ENCODE assay signal across 1 cellular context in the genomic region with DNA sequence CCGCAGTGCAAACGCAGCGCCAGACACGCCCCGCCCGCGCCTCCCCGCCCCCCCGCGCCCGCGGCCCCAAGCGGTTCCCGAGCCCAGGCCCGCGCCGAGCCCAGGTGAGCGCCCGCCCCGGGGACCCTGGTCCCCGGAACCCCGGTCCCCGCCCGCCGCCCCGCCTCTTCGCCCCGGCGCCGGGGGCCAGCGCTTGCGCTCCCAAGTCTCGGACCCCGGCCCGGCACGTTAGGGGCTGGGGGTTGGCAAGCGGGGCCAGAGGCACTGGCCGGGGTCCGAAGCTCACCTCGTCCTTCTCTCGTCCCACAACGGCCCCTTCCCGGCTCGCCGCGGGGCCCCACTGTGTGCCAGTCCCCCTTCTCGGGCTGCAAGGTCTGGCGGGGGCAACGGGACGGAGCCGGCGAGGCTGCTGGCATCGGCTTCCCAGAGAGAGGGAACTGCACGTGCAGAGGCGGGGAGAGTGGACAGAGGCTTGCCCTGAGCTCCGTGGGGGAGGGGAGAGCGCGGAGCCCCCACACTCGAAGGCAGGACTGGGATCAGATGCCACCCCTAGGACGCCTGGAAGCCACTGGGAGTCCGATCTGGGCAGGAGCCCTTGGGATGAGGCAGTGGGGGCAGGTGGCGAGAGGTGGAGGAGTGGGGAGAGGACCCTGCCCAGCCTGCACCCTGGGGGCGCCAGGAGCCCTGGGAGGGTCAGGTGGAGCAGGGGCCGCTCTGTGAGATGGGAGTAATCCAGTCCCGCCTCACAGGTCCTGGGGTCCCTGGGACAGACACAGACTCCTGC.
A peak's percentile ranks its signal among the peaks of the same experiment; 100 is the strongest.
TF ChIP-seq lines count a peak whose summit lies in the region.

No MANE protein-coding gene starts in this region.

TF ChIP-seq in HepG2, 621 proteins besides CTCF, POLR2A, EP300 and RAD21 (continued from another document and continues in another):
- no peak for TF ChIP-seq REST (IDR thresholded peaks at IDR 0.05; ENCODE audit: borderline replicate concordance in 1 of 2, low read depth in 1 of 2, low read length in 2 of 2)
- no peak for TF ChIP-seq ZNF710 (CRISPR knock-in tag; IDR thresholded peaks at IDR 0.05; ENCODE audit: borderline replicate concordance)
- no peak for TF ChIP-seq ZNF724P (CRISPR knock-in tag; IDR thresholded peaks at IDR 0.05; ENCODE audit: borderline replicate concordance)
- TF ChIP-seq MXD1 (CRISPR knock-in tag; IDR thresholded peaks at IDR 0.05): no peak
- TF ChIP-seq, protein P1, sequence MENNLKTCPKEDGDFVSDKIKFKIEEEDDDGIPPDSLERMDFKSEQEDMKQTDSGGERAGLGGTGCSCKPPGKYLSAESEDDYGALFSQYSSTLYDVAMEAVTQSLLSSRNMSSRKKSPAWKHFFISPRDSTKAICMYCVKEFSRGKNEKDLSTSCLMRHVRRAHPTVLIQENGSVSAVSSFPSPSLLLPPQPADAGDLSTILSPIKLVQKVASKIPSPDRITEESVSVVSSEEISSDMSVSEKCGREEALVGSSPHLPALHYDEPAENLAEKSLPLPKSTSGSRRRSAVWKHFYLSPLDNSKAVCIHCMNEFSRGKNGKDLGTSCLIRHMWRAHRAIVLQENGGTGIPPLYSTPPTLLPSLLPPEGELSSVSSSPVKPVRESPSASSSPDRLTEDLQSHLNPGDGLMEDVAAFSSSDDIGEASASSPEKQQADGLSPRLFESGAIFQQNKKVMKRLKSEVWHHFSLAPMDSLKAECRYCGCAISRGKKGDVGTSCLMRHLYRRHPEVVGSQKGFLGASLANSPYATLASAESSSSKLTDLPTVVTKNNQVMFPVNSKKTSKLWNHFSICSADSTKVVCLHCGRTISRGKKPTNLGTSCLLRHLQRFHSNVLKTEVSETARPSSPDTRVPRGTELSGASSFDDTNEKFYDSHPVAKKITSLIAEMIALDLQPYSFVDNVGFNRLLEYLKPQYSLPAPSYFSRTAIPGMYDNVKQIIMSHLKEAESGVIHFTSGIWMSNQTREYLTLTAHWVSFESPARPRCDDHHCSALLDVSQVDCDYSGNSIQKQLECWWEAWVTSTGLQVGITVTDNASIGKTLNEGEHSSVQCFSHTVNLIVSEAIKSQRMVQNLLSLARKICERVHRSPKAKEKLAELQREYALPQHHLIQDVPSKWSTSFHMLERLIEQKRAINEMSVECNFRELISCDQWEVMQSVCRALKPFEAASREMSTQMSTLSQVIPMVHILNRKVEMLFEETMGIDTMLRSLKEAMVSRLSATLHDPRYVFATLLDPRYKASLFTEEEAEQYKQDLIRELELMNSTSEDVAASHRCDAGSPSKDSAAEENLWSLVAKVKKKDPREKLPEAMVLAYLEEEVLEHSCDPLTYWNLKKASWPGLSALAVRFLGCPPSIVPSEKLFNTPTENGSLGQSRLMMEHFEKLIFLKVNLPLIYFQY (CRISPR knock-in tag; IDR thresholded peaks at IDR 0.05; ENCODE audit: borderline replicate concordance): no peak
- no peak for TF ChIP-seq ZNF333 (CRISPR knock-in tag; IDR thresholded peaks at IDR 0.05; ENCODE audit: borderline replicate concordance)
- TF ChIP-seq NFE2 (CRISPR knock-in tag; IDR thresholded peaks at IDR 0.05): no peak
- no peak for TF ChIP-seq SP2 (CRISPR knock-in tag; IDR thresholded peaks at IDR 0.05)
- TF ChIP-seq ZNF816 (CRISPR knock-in tag; IDR thresholded peaks at IDR 0.05; ENCODE audit: borderline replicate concordance): no peak
- peak; percentile 58; the same call in 1 of the 2 replicates for TF ChIP-seq HNF4A (CRISPR knock-in tag; IDR thresholded peaks at IDR 0.05)
- TF ChIP-seq ZNF382 (CRISPR knock-in tag; IDR thresholded peaks at IDR 0.05; ENCODE audit: borderline replicate concordance): no peak
- 0 out of 2 replicates have a peak, but pooled peaks have one; percentile 25 for TF ChIP-seq ZNF512B (CRISPR knock-in tag; IDR thresholded peaks at IDR 0.05; ENCODE audit: borderline replicate concordance)
- TF ChIP-seq ZNF782 (CRISPR knock-in tag; IDR thresholded peaks at IDR 0.05; ENCODE audit: borderline replicate concordance): peak; percentile 39; the same call in 1 of the 2 replicates
- no peak for TF ChIP-seq ATF7 (IDR thresholded peaks at IDR 0.05)
- TF ChIP-seq ATF7 (CRISPR knock-in tag; IDR thresholded peaks at IDR 0.05): no peak
- no peak for TF ChIP-seq NFE2L2 (IDR thresholded peaks at IDR 0.05; ENCODE audit: low read length)
- no peak for TF ChIP-seq ZKSCAN1 (IDR thresholded peaks at IDR 0.05; ENCODE audit: low read length)
- no peak for TF ChIP-seq ZNF496 (CRISPR knock-in tag; IDR thresholded peaks at IDR 0.05; ENCODE audit: insufficient replicate concordance)
- TF ChIP-seq CENPX (CRISPR knock-in tag; IDR thresholded peaks at IDR 0.05): no peak
- 0 out of 2 replicates have a peak, but pooled peaks have one; percentile 31 for TF ChIP-seq HES4 (CRISPR knock-in tag; IDR thresholded peaks at IDR 0.05; ENCODE audit: borderline replicate concordance)
- no peak for TF ChIP-seq NFIB (CRISPR knock-in tag; IDR thresholded peaks at IDR 0.05; ENCODE audit: borderline replicate concordance)
- no peak for TF ChIP-seq ZBTB49 (CRISPR knock-in tag; IDR thresholded peaks at IDR 0.05; ENCODE audit: borderline replicate concordance)
- TF ChIP-seq THYN1 (CRISPR knock-in tag; IDR thresholded peaks at IDR 0.05; ENCODE audit: borderline replicate concordance, low read depth): no peak
- no peak for TF ChIP-seq FOXA1 (IDR thresholded peaks at IDR 0.05)
- TF ChIP-seq FOXA1 (CRISPR knock-in tag; IDR thresholded peaks at IDR 0.05): no peak
- TF ChIP-seq EED (CRISPR knock-in tag; IDR thresholded peaks at IDR 0.05): no peak
- no peak for TF ChIP-seq TOPORS (CRISPR knock-in tag; IDR thresholded peaks at IDR 0.05)
- no peak for TF ChIP-seq MAFG (CRISPR knock-in tag; IDR thresholded peaks at IDR 0.05)
- TF ChIP-seq MAZ (IDR thresholded peaks at IDR 0.05; ENCODE audit: borderline replicate concordance, low read depth, low read length): no peak
- 0 out of 2 replicates have a peak, but pooled peaks have one; percentile 23 for TF ChIP-seq MAZ (CRISPR knock-in tag; IDR thresholded peaks at IDR 0.05; ENCODE audit: low read depth)
- TF ChIP-seq ZNF749 (CRISPR knock-in tag; IDR thresholded peaks at IDR 0.05; ENCODE audit: borderline replicate concordance): no peak
- TF ChIP-seq CEBPZ (IDR thresholded peaks at IDR 0.05; ENCODE audit: low read length): no peak
- no peak for TF ChIP-seq SYNCRIP (IDR thresholded peaks at IDR 0.05; ENCODE audit: insufficient read depth, low read depth, low read length)
- TF ChIP-seq SIN3A (IDR thresholded peaks at IDR 0.05; ENCODE audit: borderline replicate concordance, low read depth, low read length): no peak
